ENCODE assay signal across 14 cellular contexts in genomic region chr14:61196792-61197191, GRCh38.
DNase-seq lines count a peak whose midpoint lies in the region; ATAC-seq and TF ChIP-seq lines count a peak whose summit lies in the region.
"Had no signal": no experiment of that assay in that cellular context is flagged by ENCODE, and none has a peak within 500 bp of the region (broad histone marks: within the 10 kb centered on the region; RNA-seq: fewer than 3 reads in every experiment).

No MANE protein-coding gene starts in this region.

- no peaks in the 10 kb centered on the region for H4K20me1 ChIP-seq in mammary epithelial cell (ENCODE audit: insufficient read depth, low read length)

- no peaks in the 10 kb centered on the region for H3K9me3 ChIP-seq in mammary epithelial cell (replicated peaks; ENCODE audit: insufficient read depth, low read length)

- H3K79me2 ChIP-seq in mammary epithelial cell (ENCODE audit: insufficient read depth, low read length), result no peaks in the 10 kb centered on the region

- H3K9me3 Mint-ChIP-seq in nephron progenitor cell, result peaks cover 8% of the 10 kb centered on the region
- no peaks in the 10 kb centered on the region for H3K9me3 Mint-ChIP-seq in activated T-helper 2 cell treated with anti-CD3 and anti-CD28 coated beads, Interferon-gamma antibody, Interleukin-2, Interleukin-4, amounts not matched to agents 10 μg/mL and 5 μg/mL and 100 μg/mL, durations not matched to agents 14 hours and 24 hours and 36 hours

- H3K4me1 Mint-ChIP-seq in nephron progenitor cell, result peaks cover 82% of the 10 kb centered on the region
- no peaks in the 10 kb centered on the region for H3K4me1 Mint-ChIP-seq in activated T-helper 2 cell treated with anti-CD3 and anti-CD28 coated beads, Interferon-gamma antibody, Interleukin-2, Interleukin-4, amounts not matched to agents 10 μg/mL and 5 μg/mL and 100 μg/mL, durations not matched to agents 14 hours and 24 hours and 36 hours (ENCODE audit: low read depth)
- H3K4me1 Mint-ChIP-seq: memory B cell had no signal

- H3K27me3 ChIP-seq in mammary epithelial cell (ENCODE audit: insufficient read depth, low read length), result no peaks in the 10 kb centered on the region

- peak; percentile 49 to 67 for TF ChIP-seq CTCF in mammary epithelial cell (conservative IDR thresholded peaks at IDR 0.05 in 1 of 2, IDR thresholded peaks at IDR 0.05 in 1 of 2; ENCODE audit: extremely low read depth in 1 of 2, insufficient read depth in 1 of 2, low read depth in 1 of 2, low read length in 2 of 2)
- TF ChIP-seq CTCF in nephron progenitor cell (IDR thresholded peaks at IDR 0.05), result no peak

- H3K4me1 ChIP-seq in mammary epithelial cell (ENCODE audit: insufficient read depth, low read length), result no peaks in the 10 kb centered on the region

- no peak overlapping the region for H3K9ac ChIP-seq in mammary epithelial cell (ENCODE audit: insufficient read depth, low read length)
- H3K9ac ChIP-seq: KMS-11 had no signal

- DNase-seq in DMS 273 (lab: John Stamatoyannopoulos, UW; ENCODE audit: unreplicated experiment), result peak; percentile 14
- DNase-seq in DMS 273 treated with DMSO at 0.1 percent for 48 hours (lab: John Stamatoyannopoulos, UW), result no peak
- peak; percentile 17 to 25 for DNase-seq in NCI-H526 (lab: John Stamatoyannopoulos, UW)
- peak; percentile 25 for DNase-seq in mammary epithelial cell
- no peak for DNase-seq in nephron progenitor cell
- no peak for DNase-seq in activated T-helper 2 cell treated with anti-CD3 and anti-CD28 coated beads, Interferon-gamma antibody, Interleukin-2, Interleukin-4, amounts not matched to agents 10 μg/mL and 5 μg/mL and 100 μg/mL, durations not matched to agents 14 hours and 24 hours and 36 hours (ENCODE audit: low spot score)
- DNase-seq in SKM-1 (lab: John Stamatoyannopoulos, UW; ENCODE audit: unreplicated experiment), result no peak
- DNase-seq: hippocampal formation, NCI-H226, SIG-M5 had no signal

- intact Hi-C loops in mammary epithelial cell (cut with micrococcal nuclease), result loop anchor here (1.0 to 10.0 kb wide), 5 partner anchors 56 to 571 kb away; partner anchors contain the start of genes SLC38A6 and TRMT5
- intact Hi-C loops in activated T-helper 2 cell treated with anti-CD3 and anti-CD28 coated beads, Interferon-gamma antibody, Interleukin-2, Interleukin-4, amounts not matched to agents 10 μg/mL and 5 μg/mL and 100 μg/mL, durations not matched to agents 14 hours and 24 hours and 36 hours (cut with micrococcal nuclease), result no loop called here

- no TSS peak for BruUV-seq in mammary epithelial cell (replicated peaks; lab: Mats Ljungman, UMichigan)

- H3K27ac Mint-ChIP-seq in nephron progenitor cell, result peak overlapping the region; percentile 33
- H3K27ac Mint-ChIP-seq in activated T-helper 2 cell treated with anti-CD3 and anti-CD28 coated beads, Interferon-gamma antibody, Interleukin-2, Interleukin-4, amounts not matched to agents 10 μg/mL and 5 μg/mL and 100 μg/mL, durations not matched to agents 14 hours and 24 hours and 36 hours, result no peak overlapping the region
- H3K27ac Mint-ChIP-seq: memory B cell had no signal

- dilution Hi-C loops in mammary epithelial cell (cut with HindIII; ENCODE audit: low sequenced_read_pairs), result no loop called here

- no peak overlapping the region for H2AFZ ChIP-seq in mammary epithelial cell (ENCODE audit: low read depth, low read length)

- CTCF ChIA-PET in mammary epithelial cell (lab: Charles Lee; ENCODE audit: low non-redundant PET), result no interaction called here

- no peak overlapping the region for H3K4me3 ChIP-seq in mammary epithelial cell (replicated peaks in 1 of 3; ENCODE audit: insufficient read depth in 1 of 3, low read depth in 2 of 3, low read length in 3 of 3)

- in situ Hi-C loops in mammary epithelial cell (cut with MboI; ENCODE audit: low sequenced_read_pairs in 2 of 2), result loop anchor here (10.0 to 25.0 kb wide), 2 partner anchors 159 to 572 kb away; no protein-coding TSS in a partner anchor

- WGBS in mammary epithelial cell (ENCODE audit: low coverage, missing lambda C conversion rate), result 0% methylated on average over 3 of the region's 3 CpGs

- H3K36me3 Mint-ChIP-seq in nephron progenitor cell (ENCODE audit: low read depth), result peaks cover 6% of the 10 kb centered on the region
- H3K36me3 Mint-ChIP-seq in activated T-helper 2 cell treated with anti-CD3 and anti-CD28 coated beads, Interferon-gamma antibody, Interleukin-2, Interleukin-4, amounts not matched to agents 10 μg/mL and 5 μg/mL and 100 μg/mL, durations not matched to agents 14 hours and 24 hours and 36 hours (ENCODE audit: low read depth), result no peaks in the 10 kb centered on the region
- H3K36me3 Mint-ChIP-seq: memory B cell had no signal

- ATAC-seq in HG03159 (IDR thresholded peaks at IDR 0.05; ENCODE audit: unreplicated experiment), result no peak

- H3K36me3 ChIP-seq in mammary epithelial cell (ENCODE audit: insufficient read depth, low read length), result no peaks in the 10 kb centered on the region

- H3K4me3 Mint-ChIP-seq in nephron progenitor cell, result no peak overlapping the region
- H3K4me3 Mint-ChIP-seq in activated T-helper 2 cell treated with anti-CD3 and anti-CD28 coated beads, Interferon-gamma antibody, Interleukin-2, Interleukin-4, amounts not matched to agents 10 μg/mL and 5 μg/mL and 100 μg/mL, durations not matched to agents 14 hours and 24 hours and 36 hours (ENCODE audit: low read depth), result no peak overlapping the region
- H3K4me3 Mint-ChIP-seq: memory B cell had no signal

- H3K27ac ChIP-seq in mammary epithelial cell (ENCODE audit: insufficient read depth, low read depth, low read length), result no peak overlapping the region
- H3K27ac ChIP-seq: 22Rv1, KMS-11 had no signal

- no peak overlapping the region for H3K4me2 ChIP-seq in mammary epithelial cell (ENCODE audit: insufficient read depth, low read depth, low read length)
- H3K4me2 ChIP-seq: KMS-11 had no signal

- H3K27me3 Mint-ChIP-seq in nephron progenitor cell (ENCODE audit: low read depth, poor library complexity), result no peaks in the 10 kb centered on the region
- H3K27me3 Mint-ChIP-seq in activated T-helper 2 cell treated with anti-CD3 and anti-CD28 coated beads, Interferon-gamma antibody, Interleukin-2, Interleukin-4, amounts not matched to agents 10 μg/mL and 5 μg/mL and 100 μg/mL, durations not matched to agents 14 hours and 24 hours and 36 hours (ENCODE audit: low read depth), result peaks cover 35% of the 10 kb centered on the region

Comparison
In these comparisons a context has a peak if more than half of its experiments do, and no peak if none do; other contexts are left out.
1. DNase-seq: peak in DMS 273 (single experiment), NCI-H526 (2 of 2) and mammary epithelial cell (single experiment); none in DMS 273 treated with DMSO at 0.1 percent for 48 hours (single experiment), nephron progenitor cell (single experiment), activated T-helper 2 cell treated with anti-CD3 and anti-CD28 coated beads, Interferon-gamma antibody, Interleukin-2, Interleukin-4, amounts not matched to agents 10 μg/mL and 5 μg/mL and 100 μg/mL, durations not matched to agents 14 hours and 24 hours and 36 hours (single experiment) and SKM-1 (single experiment).